Comparison of ENCODE assay signal across 10 cellular contexts in genomic region chr3:188978772-188979171, GRCh38.
DNase-seq lines count a peak whose midpoint lies in the region; FAIRE-seq lines count a peak whose summit lies in the region.
"Had no signal": no experiment of that assay in that cellular context is flagged by ENCODE, and none has a peak within 500 bp of the region (broad histone marks: within the 10 kb centered on the region; RNA-seq: fewer than 3 reads in every experiment).

No MANE protein-coding gene starts in this region.

- no peaks in the 10 kb centered on the region for H3K36me3 ChIP-seq in small intestine (ENCODE audit: control insufficient read depth in 2 of 2, insufficient read depth in 2 of 2, low read length in 2 of 2)
- H3K36me3 ChIP-seq: Peyer's patch had no signal

- H3K9me3 ChIP-seq in small intestine (ENCODE audit: control insufficient read depth, low read depth) = no peaks in the 10 kb centered on the region
- H3K9me3 ChIP-seq: Peyer's patch had no signal

- whole genome bisulfite sequencing in small intestine, 3 donors = 38 to 66% (median 66%) methylated on average over 4 of the region's 4 CpGs

- H3K4me3 ChIP-seq in skeletal muscle cell (ENCODE audit: low read depth, low read length) (no peak overlapping the region), small intestine (ENCODE audit: low read depth in 1 of 2, low read length in 2 of 2) (no peak overlapping the region)
- H3K4me3 ChIP-seq: Peyer's patch had no signal

- peak; percentile 64 for DNase-seq in EL
- peak; percentile 89 for DNase-seq in NCI-H446 treated with DMSO at 0.1 percent for 48 hours (lab: John Stamatoyannopoulos, UW)
- DNase-seq in fibroblast of the conjunctiva (ENCODE audit: low read depth) = peak; percentile 16
- DNase-seq in skeletal muscle cell (ENCODE audit: low read depth) = peak; percentile 78
- DNase-seq in HK-2 (ENCODE audit: unreplicated experiment) = no peak
- no peak for DNase-seq in small intestine
- no peak for DNase-seq in DMS114 treated with DMSO at 0.1 percent for 48 hours (lab: John Stamatoyannopoulos, UW; ENCODE audit: unreplicated experiment)
- DNase-seq in ecto neural progenitor cell (ENCODE audit: low spot score) = no peak
- DNase-seq: MV-4-11, Peyer's patch had no signal

- no peaks in the 10 kb centered on the region for H3K4me1 ChIP-seq in small intestine (ENCODE audit: control insufficient read depth in 2 of 2, insufficient read depth in 1 of 2, low read depth in 1 of 2, low read length in 1 of 2)

- H3K27ac ChIP-seq in small intestine (ENCODE audit: low read depth in 1 of 2, low read length in 1 of 2) = peak overlapping the region in 1 of 2 donors; percentile 19

- no peak for FAIRE-seq in small intestine (lab: Jason Lieb, UNC)

- no peaks in the 10 kb centered on the region for H3K27me3 ChIP-seq in small intestine (ENCODE audit: control insufficient read depth in 2 of 2, insufficient read depth in 2 of 2, low read length in 2 of 2)
- H3K27me3 ChIP-seq: Peyer's patch had no signal

Comparison
In these comparisons a context has a peak if more than half of its experiments do, and no peak if none do; other contexts are left out.
1. DNase-seq: peak in EL (single experiment), NCI-H446 treated with DMSO at 0.1 percent for 48 hours (single experiment), fibroblast of the conjunctiva (single experiment) and skeletal muscle cell (single experiment); none in HK-2 (single experiment), small intestine (single experiment), DMS114 treated with DMSO at 0.1 percent for 48 hours (single experiment) and ecto neural progenitor cell (single experiment).